ENCODE assay signal across 17 cellular contexts in genomic region chr2:240069846-240070245, GRCh38. TPM values are rescaled to one million over a fixed set of nuclear protein-coding genes. Genes with fewer than 3 reads are reported as not detected.
DNase-seq lines count a peak whose midpoint lies in the region; ATAC-seq and TF ChIP-seq lines count a peak whose summit lies in the region.
"Had no signal": no experiment of that assay in that cellular context is flagged by ENCODE, and none has a peak within 500 bp of the region (broad histone marks: within the 10 kb centered on the region; RNA-seq: fewer than 3 reads in every experiment).

No MANE protein-coding gene starts in this region.

- H3K27ac ChIP-seq in breast epithelium (no peak overlapping the region), PC-3 (ENCODE audit: low read length) (no peak overlapping the region)
- H3K27ac ChIP-seq: BLaER1 had no signal

- peak; percentile 65 for DNase-seq in MCF 10A (ENCODE audit: unreplicated experiment)
- DNase-seq in breast epithelium (ENCODE audit: low spot score in 2 of 2), result no peak
- peak; percentile 50 for DNase-seq in PC-3
- DNase-seq in epithelial cell of esophagus (ENCODE audit: low read depth), result peak; percentile 63
- no peak for DNase-seq in iPS-NIHi11 (ENCODE audit: low spot score)
- DNase-seq in DMS 273 treated with DMSO at 0.1 percent for 48 hours (lab: John Stamatoyannopoulos, UW), result no peak
- DNase-seq in NCI-H510A treated with DMSO at 0.1 percent for 48 hours (lab: John Stamatoyannopoulos, UW), result no peak
- DNase-seq: 8988T; AML-193; Caco-2; CD8-positive, alpha-beta memory T cell; GOT3; HFFc6 had no signal

- ATAC-seq in PC-3, result no peak
- no peak for ATAC-seq in HG02973 (IDR thresholded peaks at IDR 0.05; ENCODE audit: unreplicated experiment)

- peaks cover 52% of the 10 kb centered on the region for H3K27me3 Mint-ChIP-seq in MCF 10A (ENCODE audit: insufficient read depth, unreplicated experiment)

- no peaks in the 10 kb centered on the region for H3K9me2 ChIP-seq in PC-3 (replicated peaks; ENCODE audit: low read length)

- H3F3A ChIP-seq in PC-3 (ENCODE audit: low read length, unreplicated experiment), result no peaks in the 10 kb centered on the region

- intact Hi-C loops in MCF 10A (cut with micrococcal nuclease) (loop anchor here (10.0 kb wide), 1 partner anchor 365 kb away; the partner anchor contains the start of gene GPC1), breast epithelium (cut with DNase I; ENCODE audit: low total_unique reads) (no loop called here), PC-3 (cut with micrococcal nuclease) (loop anchor here (2.0 kb wide), 1 partner anchor 13 kb away; no protein-coding TSS in a partner anchor)

- no peak overlapping the region for H3K27ac Mint-ChIP-seq in MCF 10A (ENCODE audit: low read depth, unreplicated experiment)
- H3K27ac Mint-ChIP-seq: CD8-positive, alpha-beta memory T cell; HFFc6 had no signal

- H3K27me3 ChIP-seq in breast epithelium, result no peaks in the 10 kb centered on the region
- peaks cover 54% of the 10 kb centered on the region for H3K27me3 ChIP-seq in PC-3 (ENCODE audit: low read length)
- H3K27me3 ChIP-seq: BLaER1 had no signal

- H3K9me3 ChIP-seq in breast epithelium, result peaks cover 0 to 12% of the 10 kb centered on the region in 2 donors
- no peaks in the 10 kb centered on the region for H3K9me3 ChIP-seq in PC-3 (ENCODE audit: low read length)
- H3K9me3 ChIP-seq: BLaER1, Caco-2, HAP-1 had no signal

- H3K4me1 ChIP-seq in breast epithelium (no peaks in the 10 kb centered on the region), PC-3 (ENCODE audit: insufficient read depth, low read length) (no peaks in the 10 kb centered on the region)
- H3K4me1 ChIP-seq: BLaER1, Caco-2 had no signal

- H3K4me2 ChIP-seq in PC-3 (ENCODE audit: low read length), result no peak overlapping the region
- H3K4me2 ChIP-seq: BLaER1 had no signal

- H3K4me1 Mint-ChIP-seq in MCF 10A (ENCODE audit: insufficient read depth, unreplicated experiment), result peaks cover 8% of the 10 kb centered on the region
- H3K4me1 Mint-ChIP-seq: CD8-positive, alpha-beta memory T cell had no signal

- H2AFZ ChIP-seq in PC-3 (ENCODE audit: low read length), result no peak overlapping the region

- no peaks in the 10 kb centered on the region for H3K9me3 Mint-ChIP-seq in MCF 10A (ENCODE audit: unreplicated experiment)
- H3K9me3 Mint-ChIP-seq: HFFc6 had no signal

- no peaks in the 10 kb centered on the region for H3K79me2 ChIP-seq in PC-3 (ENCODE audit: low read length)

- TF ChIP-seq POLR2A in breast epithelium (IDR thresholded peaks at IDR 0.05), result no peak

- no peaks in the 10 kb centered on the region for H3K36me3 ChIP-seq in breast epithelium
- no peaks in the 10 kb centered on the region for H3K36me3 ChIP-seq in PC-3 (ENCODE audit: low read depth, low read length)
- H3K36me3 ChIP-seq: BLaER1, HAP-1 had no signal

- no peak overlapping the region for H3K9ac ChIP-seq in PC-3 (ENCODE audit: low read length)
- H3K9ac ChIP-seq: BLaER1 had no signal

- TF ChIP-seq CTCF in MCF 10A (IDR thresholded peaks at IDR 0.05; ENCODE audit: unreplicated experiment) (no peak), breast epithelium (IDR thresholded peaks at IDR 0.05) (no peak), PC-3 (conservative IDR thresholded peaks at IDR 0.05; ENCODE audit: low read depth, low read length) (no peak), epithelial cell of esophagus (IDR thresholded peaks at IDR 0.05; ENCODE audit: insufficient read depth, low read depth, low read length, missing control alignments) (no peak)

- POLR2A ChIA-PET in MCF 10A (lab: Yijun Ruan, JAX) (interaction anchor here (0.6 to 1.9 kb wide), 6 partner anchors 9 to 66 kb away, joined by 3 to 7 read pairs (median 4); partner anchors contain the start of gene COPS9), PC-3 (lab: Charles Lee; ENCODE audit: unreplicated experiment) (interaction anchor here (0.6 kb wide), 1 partner anchor 9 kb away, joined by 5 read pairs; no protein-coding TSS in a partner anchor)

- no peaks in the 10 kb centered on the region for H4K20me1 ChIP-seq in PC-3 (ENCODE audit: low read length)
- H4K20me1 ChIP-seq: BLaER1 had no signal

- CTCF ChIA-PET in MCF 10A (lab: Yijun Ruan, JAX), result interaction anchor here (0.5 to 2.3 kb wide), 3 partner anchors 8 to 73 kb away, joined by 3 to 11 read pairs (median 6); no protein-coding TSS in a partner anchor
- CTCF ChIA-PET in PC-3 (lab: Charles Lee), result no interaction called here

- BruUV-seq in MCF 10A (replicated peaks; lab: Mats Ljungman, UMichigan) (no TSS peak), PC-3 (replicated peaks; lab: Mats Ljungman, UMichigan) (no TSS peak)

- no peak overlapping the region for H3K4me3 Mint-ChIP-seq in MCF 10A (ENCODE audit: unreplicated experiment)
- H3K4me3 Mint-ChIP-seq: CD8-positive, alpha-beta memory T cell; HFFc6 had no signal

- H3K4me3 ChIP-seq in breast epithelium (no peak overlapping the region), PC-3 (ENCODE audit: low read length) (no peak overlapping the region), epithelial cell of esophagus (ENCODE audit: low read length) (no peak overlapping the region)
- H3K4me3 ChIP-seq: BLaER1, HAP-1 had no signal

- H3K36me3 Mint-ChIP-seq in MCF 10A (ENCODE audit: insufficient read depth, unreplicated experiment), result no peaks in the 10 kb centered on the region
- H3K36me3 Mint-ChIP-seq: CD8-positive, alpha-beta memory T cell had no signal

RNA-seq across cellular contexts. Expression of gene OR6B3, which starts 16.5 kb away (rescaled TPM):
- total RNA-seq in MCF 10A (2022) (not detected in 2 replicates), breast epithelium (1 to 10 TPM in 1 of 3 donors, not detected in 2; 1.0 TPM), PC-3 (2014; rRNA removed) (not detected in 2 replicates)
- total RNA-seq: Caco-2; CD8-positive, alpha-beta memory T cell; Daoy; HFFc6 had no signal

RNA-seq across cellular contexts. Expression of gene OR6B2, which starts 39.6 kb away (rescaled TPM):
- total RNA-seq in MCF 10A (2022), result not detected in 2 replicates
- not detected for total RNA-seq in breast epithelium
- not detected in 2 replicates for total RNA-seq in PC-3 (2014; rRNA removed)
- total RNA-seq: Caco-2; CD8-positive, alpha-beta memory T cell; Daoy; HFFc6 had no signal

RNA-seq across cellular contexts. Expression of gene NDUFA10, which starts 44.7 kb away (rescaled TPM):
- total RNA-seq in MCF 10A (2022), result 140 and 151 TPM in 2 replicates
- 100 to 1,000 TPM in 1 of 3 donors, 10 to 100 TPM in 2; 63.1 to 141 (median 89.1) TPM for total RNA-seq in breast epithelium
- total RNA-seq in PC-3 (2014; rRNA removed), result 148 and 251 TPM in 2 replicates

Comparison
In these comparisons a context has a peak if more than half of its experiments do, and no peak if none do; other contexts are left out.
1. DNase-seq: peak in MCF 10A (single experiment), PC-3 (single experiment) and epithelial cell of esophagus (single experiment); none in breast epithelium (0 of 2), iPS-NIHi11 (single experiment), DMS 273 treated with DMSO at 0.1 percent for 48 hours (single experiment) and NCI-H510A treated with DMSO at 0.1 percent for 48 hours (single experiment).